ENCODE assay signal across 12 cellular contexts in genomic region chr20:51093240-51093763, GRCh38.
"Had no signal": no experiment of that assay in that cellular context is flagged by ENCODE, and none has a peak within 500 bp of the region (broad histone marks: within the 10 kb centered on the region; RNA-seq: fewer than 3 reads in every experiment).

No MANE protein-coding gene starts in this region.

- H3K36me3 ChIP-seq: heart left ventricle, left lung, upper lobe of left lung had no signal

- H3K9me3 Mint-ChIP-seq: activated T-helper 17 cell treated with anti-CD3 and anti-CD28 coated beads, Interleukin-2, amount 50 U/mL, for 72 hours; memory B cell; nephron; T-cell had no signal

- DNase-seq: activated CD4-positive, alpha-beta T cell treated with anti-CD3 and anti-CD28 coated beads for 48 hours; activated naive CD4-positive, alpha-beta T cell treated with anti-CD3 and anti-CD28 coated beads, Interleukin-2, amount 50 U/mL, for 16 hours; anterior cingulate cortex; heart left ventricle; left lung; stimulated activated CD4-positive, alpha-beta T cell treated with anti-CD3 and anti-CD28 coated beads, Interleukin-2, amount 100 ng/mL, for 48 hours; stimulated activated naive CD4-positive, alpha-beta T cell treated with Interleukin-2 at 50 U/mL for 16 hours; T-cell; upper lobe of left lung had no signal

- H3K27ac ChIP-seq: heart left ventricle, left lung, upper lobe of left lung had no signal

- H3K4me3 ChIP-seq: heart left ventricle, left lung, upper lobe of left lung had no signal

- H3K9me3 ChIP-seq: heart left ventricle, left lung, upper lobe of left lung had no signal

- H3K4me3 Mint-ChIP-seq: activated T-helper 17 cell treated with anti-CD3 and anti-CD28 coated beads, Interleukin-2, amount 50 U/mL, for 72 hours; memory B cell; nephron; T-cell had no signal

- H3K36me3 Mint-ChIP-seq: memory B cell, T-cell had no signal

- H3K27ac Mint-ChIP-seq: activated T-helper 17 cell treated with anti-CD3 and anti-CD28 coated beads, Interleukin-2, amount 50 U/mL, for 72 hours; memory B cell; nephron; T-cell had no signal

- ATAC-seq: activated T-helper 17 cell treated with anti-CD3 and anti-CD28 coated beads, Interleukin-2, amount 50 U/mL, for 72 hours; heart left ventricle; left lung; T-cell had no signal

- H3K4me1 ChIP-seq: heart left ventricle, left lung, upper lobe of left lung had no signal
